ENCODE assay signal across 1 cellular context in the genomic region with DNA sequence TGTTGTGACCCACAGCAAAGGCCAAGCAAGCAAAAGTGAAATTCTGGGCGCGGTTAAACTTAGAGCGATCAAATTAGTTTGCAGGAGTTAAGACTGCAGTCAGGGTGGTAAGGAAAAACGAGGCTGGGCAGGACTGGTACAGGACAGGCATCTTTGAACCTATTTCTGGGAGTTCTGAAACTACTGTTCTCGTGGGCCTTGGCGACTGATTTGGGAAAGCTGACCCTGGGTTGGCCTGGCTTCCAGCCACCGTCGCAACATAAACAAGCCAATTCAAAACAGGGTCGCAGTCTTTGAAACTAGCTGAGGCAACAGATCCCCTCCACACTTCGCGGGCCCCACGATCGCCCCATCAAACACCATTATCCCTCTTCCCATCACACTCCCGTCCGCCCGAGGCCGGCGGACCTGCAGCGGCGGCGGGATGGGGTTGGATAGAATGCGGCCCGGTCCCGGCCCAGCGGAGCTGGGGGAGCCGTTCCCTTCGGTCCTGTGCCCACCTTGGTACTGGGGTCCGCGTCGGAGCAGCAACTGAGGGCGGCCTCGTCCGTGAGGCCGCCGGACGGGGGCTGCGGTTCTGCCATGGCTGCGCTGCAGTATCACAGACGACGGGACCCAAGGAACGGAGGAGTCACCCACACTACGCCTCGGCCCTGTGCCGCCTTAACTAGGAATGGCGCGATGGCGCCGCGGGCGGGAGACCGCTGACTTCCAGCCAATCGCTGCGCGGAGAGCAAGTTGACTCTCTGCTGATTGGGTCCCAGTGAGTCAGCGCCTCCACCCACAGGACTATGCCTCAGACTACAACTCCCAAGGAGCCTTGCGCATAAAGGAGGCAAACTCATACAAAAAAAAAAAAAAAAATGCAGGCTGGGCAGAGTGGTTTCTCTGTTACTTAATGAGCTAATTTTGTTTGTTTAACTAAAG.
TF ChIP-seq lines count a peak whose summit lies in the region.

A gene (minus strand): TSS at position 675 of the 927 bp plus-strand sequence. CDS start 91 bp downstream, at position 584.

TF ChIP-seq in GM12878, 131 proteins besides CTCF, POLR2A, EP300 and RAD21 (continued from another document and continues in another):
- TF ChIP-seq SMAD5 (IDR thresholded peaks at IDR 0.05; ENCODE audit: low read depth) (peak; percentile 88), KDM1A (IDR thresholded peaks at IDR 0.05; ENCODE audit: borderline replicate concordance) (no peak), BMI1 (IDR thresholded peaks at IDR 0.05; ENCODE audit: borderline replicate concordance) (no peak), NRF1 (conservative IDR thresholded peaks at IDR 0.05; ENCODE audit: low read depth, low read length) (peak; percentile 24; the same call in 1 of the 2 replicates), RAD51 (IDR thresholded peaks at IDR 0.05) (no peak), MYC (IDR thresholded peaks at IDR 0.05; ENCODE audit: insufficient read depth, insufficient read length, insufficient replicate concordance, low read length, severe bottlenecking) (no peak), KAT2A (conservative IDR thresholded peaks at IDR 0.05; ENCODE audit: control insufficient read depth, low read depth, low read length) (peak; percentile 70; the same call in 1 of the 2 replicates), EGR1 (IDR thresholded peaks at IDR 0.05; ENCODE audit: borderline replicate concordance in 1 of 2, low read depth in 2 of 2, low read length in 2 of 2) (0 out of 3 replicates have a peak, but pooled peaks of 1 of the 2 experiments have one; percentile 25), PAX8 (IDR thresholded peaks at IDR 0.05) (no peak), IKZF2 (IDR thresholded peaks at IDR 0.05) (peak in 1 of 2 experiments; percentile 39; a peak in 2 of 4 replicates), ZNF24 (IDR thresholded peaks at IDR 0.05) (no peak), HDAC2 (IDR thresholded peaks at IDR 0.05) (no peak), SP1 (IDR thresholded peaks at IDR 0.05; ENCODE audit: low read depth, low read length) (peak; percentile 98), STAT3 (IDR thresholded peaks at IDR 0.05; ENCODE audit: low read depth, low read length) (no peak), GATAD2B (conservative IDR thresholded peaks at IDR 0.05; ENCODE audit: low read depth) (peak; percentile 91), KLF5 (IDR thresholded peaks at IDR 0.05; ENCODE audit: partially characterized antibody) (peak; percentile 76), RUNX3 (IDR thresholded peaks at IDR 0.05; ENCODE audit: low read length) (peak; percentile 58), CEBPB (IDR thresholded peaks at IDR 0.05; ENCODE audit: borderline replicate concordance in 1 of 2, low read depth in 2 of 2, low read length in 2 of 2) (no peak), NR2F1 (conservative IDR thresholded peaks at IDR 0.05) (no peak; the same call in 1 of the 2 replicates), IKZF1 (conservative IDR thresholded peaks at IDR 0.05) (peak; percentile 87), RB1 (IDR thresholded peaks at IDR 0.05; ENCODE audit: borderline replicate concordance) (0 out of 2 replicates have a peak, but pooled peaks have one; percentile 16)
- TF ChIP-seq, protein P1, sequence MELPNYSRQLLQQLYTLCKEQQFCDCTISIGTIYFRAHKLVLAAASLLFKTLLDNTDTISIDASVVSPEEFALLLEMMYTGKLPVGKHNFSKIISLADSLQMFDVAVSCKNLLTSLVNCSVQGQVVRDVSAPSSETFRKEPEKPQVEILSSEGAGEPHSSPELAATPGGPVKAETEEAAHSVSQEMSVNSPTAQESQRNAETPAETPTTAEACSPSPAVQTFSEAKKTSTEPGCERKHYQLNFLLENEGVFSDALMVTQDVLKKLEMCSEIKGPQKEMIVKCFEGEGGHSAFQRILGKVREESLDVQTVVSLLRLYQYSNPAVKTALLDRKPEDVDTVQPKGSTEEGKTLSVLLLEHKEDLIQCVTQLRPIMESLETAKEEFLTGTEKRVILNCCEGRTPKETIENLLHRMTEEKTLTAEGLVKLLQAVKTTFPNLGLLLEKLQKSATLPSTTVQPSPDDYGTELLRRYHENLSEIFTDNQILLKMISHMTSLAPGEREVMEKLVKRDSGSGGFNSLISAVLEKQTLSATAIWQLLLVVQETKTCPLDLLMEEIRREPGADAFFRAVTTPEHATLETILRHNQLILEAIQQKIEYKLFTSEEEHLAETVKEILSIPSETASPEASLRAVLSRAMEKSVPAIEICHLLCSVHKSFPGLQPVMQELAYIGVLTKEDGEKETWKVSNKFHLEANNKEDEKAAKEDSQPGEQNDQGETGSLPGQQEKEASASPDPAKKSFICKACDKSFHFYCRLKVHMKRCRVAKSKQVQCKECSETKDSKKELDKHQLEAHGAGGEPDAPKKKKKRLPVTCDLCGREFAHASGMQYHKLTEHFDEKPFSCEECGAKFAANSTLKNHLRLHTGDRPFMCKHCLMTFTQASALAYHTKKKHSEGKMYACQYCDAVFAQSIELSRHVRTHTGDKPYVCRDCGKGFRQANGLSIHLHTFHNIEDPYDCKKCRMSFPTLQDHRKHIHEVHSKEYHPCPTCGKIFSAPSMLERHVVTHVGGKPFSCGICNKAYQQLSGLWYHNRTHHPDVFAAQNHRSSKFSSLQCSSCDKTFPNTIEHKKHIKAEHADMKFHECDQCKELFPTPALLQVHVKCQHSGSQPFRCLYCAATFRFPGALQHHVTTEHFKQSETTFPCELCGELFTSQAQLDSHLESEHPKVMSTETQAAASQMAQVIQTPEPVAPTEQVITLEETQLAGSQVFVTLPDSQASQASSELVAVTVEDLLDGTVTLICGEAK (IDR thresholded peaks at IDR 0.05; ENCODE audit: borderline replicate concordance): 0 out of 2 replicates have a peak, but pooled peaks have one; percentile 27
- TF ChIP-seq, protein P2, sequence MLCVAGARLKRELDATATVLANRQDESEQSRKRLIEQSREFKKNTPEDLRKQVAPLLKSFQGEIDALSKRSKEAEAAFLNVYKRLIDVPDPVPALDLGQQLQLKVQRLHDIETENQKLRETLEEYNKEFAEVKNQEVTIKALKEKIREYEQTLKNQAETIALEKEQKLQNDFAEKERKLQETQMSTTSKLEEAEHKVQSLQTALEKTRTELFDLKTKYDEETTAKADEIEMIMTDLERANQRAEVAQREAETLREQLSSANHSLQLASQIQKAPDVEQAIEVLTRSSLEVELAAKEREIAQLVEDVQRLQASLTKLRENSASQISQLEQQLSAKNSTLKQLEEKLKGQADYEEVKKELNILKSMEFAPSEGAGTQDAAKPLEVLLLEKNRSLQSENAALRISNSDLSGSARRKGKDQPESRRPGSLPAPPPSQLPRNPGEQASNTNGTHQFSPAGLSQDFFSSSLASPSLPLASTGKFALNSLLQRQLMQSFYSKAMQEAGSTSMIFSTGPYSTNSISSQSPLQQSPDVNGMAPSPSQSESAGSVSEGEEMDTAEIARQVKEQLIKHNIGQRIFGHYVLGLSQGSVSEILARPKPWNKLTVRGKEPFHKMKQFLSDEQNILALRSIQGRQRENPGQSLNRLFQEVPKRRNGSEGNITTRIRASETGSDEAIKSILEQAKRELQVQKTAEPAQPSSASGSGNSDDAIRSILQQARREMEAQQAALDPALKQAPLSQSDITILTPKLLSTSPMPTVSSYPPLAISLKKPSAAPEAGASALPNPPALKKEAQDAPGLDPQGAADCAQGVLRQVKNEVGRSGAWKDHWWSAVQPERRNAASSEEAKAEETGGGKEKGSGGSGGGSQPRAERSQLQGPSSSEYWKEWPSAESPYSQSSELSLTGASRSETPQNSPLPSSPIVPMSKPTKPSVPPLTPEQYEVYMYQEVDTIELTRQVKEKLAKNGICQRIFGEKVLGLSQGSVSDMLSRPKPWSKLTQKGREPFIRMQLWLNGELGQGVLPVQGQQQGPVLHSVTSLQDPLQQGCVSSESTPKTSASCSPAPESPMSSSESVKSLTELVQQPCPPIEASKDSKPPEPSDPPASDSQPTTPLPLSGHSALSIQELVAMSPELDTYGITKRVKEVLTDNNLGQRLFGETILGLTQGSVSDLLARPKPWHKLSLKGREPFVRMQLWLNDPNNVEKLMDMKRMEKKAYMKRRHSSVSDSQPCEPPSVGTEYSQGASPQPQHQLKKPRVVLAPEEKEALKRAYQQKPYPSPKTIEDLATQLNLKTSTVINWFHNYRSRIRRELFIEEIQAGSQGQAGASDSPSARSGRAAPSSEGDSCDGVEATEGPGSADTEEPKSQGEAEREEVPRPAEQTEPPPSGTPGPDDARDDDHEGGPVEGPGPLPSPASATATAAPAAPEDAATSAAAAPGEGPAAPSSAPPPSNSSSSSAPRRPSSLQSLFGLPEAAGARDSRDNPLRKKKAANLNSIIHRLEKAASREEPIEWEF (IDR thresholded peaks at IDR 0.05; ENCODE audit: insufficient replicate concordance, low read depth, low read length): no peak
- TF ChIP-seq, protein P3, sequence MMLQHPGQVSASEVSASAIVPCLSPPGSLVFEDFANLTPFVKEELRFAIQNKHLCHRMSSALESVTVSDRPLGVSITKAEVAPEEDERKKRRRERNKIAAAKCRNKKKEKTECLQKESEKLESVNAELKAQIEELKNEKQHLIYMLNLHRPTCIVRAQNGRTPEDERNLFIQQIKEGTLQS (IDR thresholded peaks at IDR 0.05; ENCODE audit: borderline replicate concordance, extremely low read depth, low read depth, low read length): no peak
- TF ChIP-seq, protein P4, sequence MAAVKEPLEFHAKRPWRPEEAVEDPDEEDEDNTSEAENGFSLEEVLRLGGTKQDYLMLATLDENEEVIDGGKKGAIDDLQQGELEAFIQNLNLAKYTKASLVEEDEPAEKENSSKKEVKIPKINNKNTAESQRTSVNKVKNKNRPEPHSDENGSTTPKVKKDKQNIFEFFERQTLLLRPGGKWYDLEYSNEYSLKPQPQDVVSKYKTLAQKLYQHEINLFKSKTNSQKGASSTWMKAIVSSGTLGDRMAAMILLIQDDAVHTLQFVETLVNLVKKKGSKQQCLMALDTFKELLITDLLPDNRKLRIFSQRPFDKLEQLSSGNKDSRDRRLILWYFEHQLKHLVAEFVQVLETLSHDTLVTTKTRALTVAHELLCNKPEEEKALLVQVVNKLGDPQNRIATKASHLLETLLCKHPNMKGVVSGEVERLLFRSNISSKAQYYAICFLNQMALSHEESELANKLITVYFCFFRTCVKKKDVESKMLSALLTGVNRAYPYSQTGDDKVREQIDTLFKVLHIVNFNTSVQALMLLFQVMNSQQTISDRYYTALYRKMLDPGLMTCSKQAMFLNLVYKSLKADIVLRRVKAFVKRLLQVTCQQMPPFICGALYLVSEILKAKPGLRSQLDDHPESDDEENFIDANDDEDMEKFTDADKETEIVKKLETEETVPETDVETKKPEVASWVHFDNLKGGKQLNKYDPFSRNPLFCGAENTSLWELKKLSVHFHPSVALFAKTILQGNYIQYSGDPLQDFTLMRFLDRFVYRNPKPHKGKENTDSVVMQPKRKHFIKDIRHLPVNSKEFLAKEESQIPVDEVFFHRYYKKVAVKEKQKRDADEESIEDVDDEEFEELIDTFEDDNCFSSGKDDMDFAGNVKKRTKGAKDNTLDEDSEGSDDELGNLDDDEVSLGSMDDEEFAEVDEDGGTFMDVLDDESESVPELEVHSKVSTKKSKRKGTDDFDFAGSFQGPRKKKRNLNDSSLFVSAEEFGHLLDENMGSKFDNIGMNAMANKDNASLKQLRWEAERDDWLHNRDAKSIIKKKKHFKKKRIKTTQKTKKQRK (IDR thresholded peaks at IDR 0.05; ENCODE audit: low read depth, low read length): 0 out of 2 replicates have a peak, but pooled peaks have one; percentile 15
- TF ChIP-seq, protein P5, sequence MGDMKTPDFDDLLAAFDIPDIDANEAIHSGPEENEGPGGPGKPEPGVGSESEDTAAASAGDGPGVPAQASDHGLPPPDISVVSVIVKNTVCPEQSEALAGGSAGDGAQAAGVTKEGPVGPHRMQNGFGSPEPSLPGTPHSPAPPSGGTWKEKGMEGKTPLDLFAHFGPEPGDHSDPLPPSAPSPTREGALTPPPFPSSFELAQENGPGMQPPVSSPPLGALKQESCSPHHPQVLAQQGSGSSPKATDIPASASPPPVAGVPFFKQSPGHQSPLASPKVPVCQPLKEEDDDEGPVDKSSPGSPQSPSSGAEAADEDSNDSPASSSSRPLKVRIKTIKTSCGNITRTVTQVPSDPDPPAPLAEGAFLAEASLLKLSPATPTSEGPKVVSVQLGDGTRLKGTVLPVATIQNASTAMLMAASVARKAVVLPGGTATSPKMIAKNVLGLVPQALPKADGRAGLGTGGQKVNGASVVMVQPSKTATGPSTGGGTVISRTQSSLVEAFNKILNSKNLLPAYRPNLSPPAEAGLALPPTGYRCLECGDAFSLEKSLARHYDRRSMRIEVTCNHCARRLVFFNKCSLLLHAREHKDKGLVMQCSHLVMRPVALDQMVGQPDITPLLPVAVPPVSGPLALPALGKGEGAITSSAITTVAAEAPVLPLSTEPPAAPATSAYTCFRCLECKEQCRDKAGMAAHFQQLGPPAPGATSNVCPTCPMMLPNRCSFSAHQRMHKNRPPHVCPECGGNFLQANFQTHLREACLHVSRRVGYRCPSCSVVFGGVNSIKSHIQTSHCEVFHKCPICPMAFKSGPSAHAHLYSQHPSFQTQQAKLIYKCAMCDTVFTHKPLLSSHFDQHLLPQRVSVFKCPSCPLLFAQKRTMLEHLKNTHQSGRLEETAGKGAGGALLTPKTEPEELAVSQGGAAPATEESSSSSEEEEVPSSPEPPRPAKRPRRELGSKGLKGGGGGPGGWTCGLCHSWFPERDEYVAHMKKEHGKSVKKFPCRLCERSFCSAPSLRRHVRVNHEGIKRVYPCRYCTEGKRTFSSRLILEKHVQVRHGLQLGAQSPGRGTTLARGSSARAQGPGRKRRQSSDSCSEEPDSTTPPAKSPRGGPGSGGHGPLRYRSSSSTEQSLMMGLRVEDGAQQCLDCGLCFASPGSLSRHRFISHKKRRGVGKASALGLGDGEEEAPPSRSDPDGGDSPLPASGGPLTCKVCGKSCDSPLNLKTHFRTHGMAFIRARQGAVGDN (IDR thresholded peaks at IDR 0.05): peak; percentile 77
- TF ChIP-seq, protein P6, sequence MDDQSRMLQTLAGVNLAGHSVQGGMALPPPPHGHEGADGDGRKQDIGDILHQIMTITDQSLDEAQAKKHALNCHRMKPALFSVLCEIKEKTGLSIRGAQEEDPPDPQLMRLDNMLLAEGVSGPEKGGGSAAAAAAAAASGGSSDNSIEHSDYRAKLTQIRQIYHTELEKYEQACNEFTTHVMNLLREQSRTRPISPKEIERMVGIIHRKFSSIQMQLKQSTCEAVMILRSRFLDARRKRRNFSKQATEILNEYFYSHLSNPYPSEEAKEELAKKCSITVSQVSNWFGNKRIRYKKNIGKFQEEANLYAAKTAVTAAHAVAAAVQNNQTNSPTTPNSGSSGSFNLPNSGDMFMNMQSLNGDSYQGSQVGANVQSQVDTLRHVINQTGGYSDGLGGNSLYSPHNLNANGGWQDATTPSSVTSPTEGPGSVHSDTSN (IDR thresholded peaks at IDR 0.05; ENCODE audit: insufficient replicate concordance, low read depth, low read length): no peak
- TF ChIP-seq, protein P7, sequence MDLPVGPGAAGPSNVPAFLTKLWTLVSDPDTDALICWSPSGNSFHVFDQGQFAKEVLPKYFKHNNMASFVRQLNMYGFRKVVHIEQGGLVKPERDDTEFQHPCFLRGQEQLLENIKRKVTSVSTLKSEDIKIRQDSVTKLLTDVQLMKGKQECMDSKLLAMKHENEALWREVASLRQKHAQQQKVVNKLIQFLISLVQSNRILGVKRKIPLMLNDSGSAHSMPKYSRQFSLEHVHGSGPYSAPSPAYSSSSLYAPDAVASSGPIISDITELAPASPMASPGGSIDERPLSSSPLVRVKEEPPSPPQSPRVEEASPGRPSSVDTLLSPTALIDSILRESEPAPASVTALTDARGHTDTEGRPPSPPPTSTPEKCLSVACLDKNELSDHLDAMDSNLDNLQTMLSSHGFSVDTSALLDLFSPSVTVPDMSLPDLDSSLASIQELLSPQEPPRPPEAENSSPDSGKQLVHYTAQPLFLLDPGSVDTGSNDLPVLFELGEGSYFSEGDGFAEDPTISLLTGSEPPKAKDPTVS (IDR thresholded peaks at IDR 0.05; ENCODE audit: low read depth, low read length): no peak
